ENCODE assay signal across 13 cellular contexts in the genomic region with DNA sequence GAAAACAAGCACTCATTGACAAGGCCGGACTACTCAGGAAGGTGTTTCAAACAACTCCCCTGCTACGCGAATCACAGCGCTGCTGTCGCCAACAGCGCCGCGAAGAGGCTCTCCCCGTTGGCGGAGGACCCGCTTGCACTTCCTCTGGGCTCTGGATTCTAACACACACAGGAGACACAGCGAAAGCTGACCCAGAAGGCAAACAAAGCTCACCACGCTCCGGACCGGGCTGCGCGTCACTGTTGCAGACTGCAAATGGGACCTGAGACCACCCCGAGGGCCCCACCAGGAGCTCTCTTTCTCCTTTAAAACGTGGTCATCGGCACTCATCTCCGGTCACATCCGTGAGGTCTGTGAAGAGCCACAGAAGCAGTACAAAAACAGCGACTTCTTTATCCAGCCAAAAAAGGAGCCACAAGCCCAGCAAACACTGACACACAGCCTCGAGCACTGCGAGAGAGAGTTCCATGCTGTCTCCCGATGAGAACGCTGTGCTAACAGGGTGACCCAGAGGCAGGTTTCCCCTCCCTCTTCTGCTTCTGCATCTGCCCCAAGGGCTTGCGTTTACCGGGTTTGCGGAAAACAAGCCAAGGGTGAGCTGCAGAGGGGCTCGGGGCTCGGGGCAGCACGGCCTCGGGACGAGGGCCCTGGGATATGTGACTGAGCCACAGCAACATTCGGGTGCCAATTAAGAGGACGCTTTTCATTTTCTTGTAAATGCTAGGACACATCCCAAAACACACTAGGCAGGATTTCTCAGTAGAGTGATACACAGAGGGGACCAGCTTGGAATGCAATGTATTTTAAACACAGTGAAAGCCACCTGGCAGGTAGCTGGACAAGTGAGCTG. TPM values are rescaled to one million over a fixed set of nuclear protein-coding genes. Genes with fewer than 3 reads are reported as not detected.
DNase-seq lines count a peak whose midpoint lies in the region; ATAC-seq, FAIRE-seq and TF ChIP-seq lines count a peak whose summit lies in the region.
"Had no signal": no experiment of that assay in that cellular context is flagged by ENCODE, and none has a peak within 500 bp of the region (broad histone marks: within the 10 kb centered on the region; RNA-seq: fewer than 3 reads in every experiment).

No MANE protein-coding gene starts in this region.

- H3K4me3 ChIP-seq in kidney (ENCODE audit: low read length in 2 of 2) (no peak overlapping the region), rectal smooth muscle tissue (ENCODE audit: low read length) (peak overlapping the region; percentile 47)
- no peak overlapping the region for H3K4me3 ChIP-seq in naive thymus-derived CD4-positive, alpha-beta T cell (ENCODE audit: low read length)

- H3K27me3 ChIP-seq in rectal smooth muscle tissue (ENCODE audit: control insufficient read depth, insufficient read depth, low read length): no peaks in the 10 kb centered on the region
- H3K27me3 ChIP-seq in naive thymus-derived CD4-positive, alpha-beta T cell (ENCODE audit: control insufficient read depth in 2 of 2, insufficient read depth in 2 of 2, low read length in 2 of 2): no peaks in the 10 kb centered on the region

- H3K36me3 Mint-ChIP-seq in naive thymus-derived CD4-positive, alpha-beta T cell: peaks cover 0 to 75% (median 39%) of the 10 kb centered on the region in 5 donors
- peaks cover 51% of the 10 kb centered on the region for H3K36me3 Mint-ChIP-seq in activated T-helper 2 cell treated with anti-CD3 and anti-CD28 coated beads, Interferon-gamma antibody, Interleukin-2, Interleukin-4, amounts not matched to agents 10 μg/mL and 5 μg/mL and 100 μg/mL, durations not matched to agents 14 hours and 24 hours and 36 hours (ENCODE audit: low read depth)

- POLR2A ChIA-PET in naive thymus-derived CD4-positive, alpha-beta T cell (lab: Charles Lee): no interaction called here

- H3K27ac Mint-ChIP-seq in naive thymus-derived CD4-positive, alpha-beta T cell: no peak overlapping the region
- H3K27ac Mint-ChIP-seq in activated T-helper 2 cell treated with anti-CD3 and anti-CD28 coated beads, Interferon-gamma antibody, Interleukin-2, Interleukin-4, amounts not matched to agents 10 μg/mL and 5 μg/mL and 100 μg/mL, durations not matched to agents 14 hours and 24 hours and 36 hours: no peak overlapping the region

- peaks cover 9 to 13% of the 10 kb centered on the region in 2 donors for H3K36me3 ChIP-seq in kidney (ENCODE audit: control insufficient read depth in 1 of 2, insufficient read depth in 2 of 2, low read length in 2 of 2)
- peaks cover 14% of the 10 kb centered on the region for H3K36me3 ChIP-seq in rectal smooth muscle tissue (ENCODE audit: control insufficient read depth, insufficient read depth, low read length)
- H3K36me3 ChIP-seq in naive thymus-derived CD4-positive, alpha-beta T cell (ENCODE audit: control insufficient read depth in 2 of 3, insufficient read depth in 3 of 3, low read length in 3 of 3): peaks cover 0 to 42% (median 0%) of the 10 kb centered on the region in 3 experiments

- no peaks in the 10 kb centered on the region for H3K4me1 ChIP-seq in kidney (ENCODE audit: control insufficient read depth in 1 of 2, insufficient read depth in 1 of 2, low read depth in 1 of 2, low read length in 2 of 2)
- peaks cover 19% of the 10 kb centered on the region for H3K4me1 ChIP-seq in rectal smooth muscle tissue (ENCODE audit: control insufficient read depth, insufficient read depth, low read length)
- H3K4me1 ChIP-seq in naive thymus-derived CD4-positive, alpha-beta T cell (ENCODE audit: control insufficient read depth in 2 of 2, insufficient read depth in 2 of 2, low read length in 2 of 2): no peaks in the 10 kb centered on the region

- H3K9me3 ChIP-seq in kidney (ENCODE audit: control insufficient read depth in 1 of 2, low read length in 2 of 2): no peaks in the 10 kb centered on the region
- no peaks in the 10 kb centered on the region for H3K9me3 ChIP-seq in naive thymus-derived CD4-positive, alpha-beta T cell (ENCODE audit: control insufficient read depth in 2 of 3, low read length in 3 of 3)

- no peaks in the 10 kb centered on the region for H3K9me3 Mint-ChIP-seq in naive thymus-derived CD4-positive, alpha-beta T cell
- H3K9me3 Mint-ChIP-seq in activated T-helper 2 cell treated with anti-CD3 and anti-CD28 coated beads, Interferon-gamma antibody, Interleukin-2, Interleukin-4, amounts not matched to agents 10 μg/mL and 5 μg/mL and 100 μg/mL, durations not matched to agents 14 hours and 24 hours and 36 hours: no peaks in the 10 kb centered on the region

- H3K4me3 Mint-ChIP-seq in naive thymus-derived CD4-positive, alpha-beta T cell: no peak overlapping the region
- no peak overlapping the region for H3K4me3 Mint-ChIP-seq in activated T-helper 2 cell treated with anti-CD3 and anti-CD28 coated beads, Interferon-gamma antibody, Interleukin-2, Interleukin-4, amounts not matched to agents 10 μg/mL and 5 μg/mL and 100 μg/mL, durations not matched to agents 14 hours and 24 hours and 36 hours (ENCODE audit: low read depth)

- H3K27ac ChIP-seq in angular gyrus (ENCODE audit: low read depth, low read length) (peak overlapping the region; percentile 78), kidney (ENCODE audit: low read depth in 2 of 2, low read length in 2 of 2) (no peak overlapping the region), rectal smooth muscle tissue (ENCODE audit: low read depth, low read length) (peak overlapping the region; percentile 92)
- H3K27ac ChIP-seq in naive thymus-derived CD4-positive, alpha-beta T cell (ENCODE audit: low read depth, low read length): no peak overlapping the region

- no peaks in the 10 kb centered on the region for H3K27me3 Mint-ChIP-seq in naive thymus-derived CD4-positive, alpha-beta T cell
- no peaks in the 10 kb centered on the region for H3K27me3 Mint-ChIP-seq in activated T-helper 2 cell treated with anti-CD3 and anti-CD28 coated beads, Interferon-gamma antibody, Interleukin-2, Interleukin-4, amounts not matched to agents 10 μg/mL and 5 μg/mL and 100 μg/mL, durations not matched to agents 14 hours and 24 hours and 36 hours (ENCODE audit: low read depth)

- ATAC-seq in GM21423 (IDR thresholded peaks at IDR 0.05; ENCODE audit: unreplicated experiment) (no peak), HG02852 (IDR thresholded peaks at IDR 0.05; ENCODE audit: unreplicated experiment) (no peak)
- no peak for ATAC-seq in naive thymus-derived CD4-positive, alpha-beta T cell

- H3K4me1 Mint-ChIP-seq in naive thymus-derived CD4-positive, alpha-beta T cell: peaks cover 5 to 19% (median 11%) of the 10 kb centered on the region in 7 donors
- peaks cover 27% of the 10 kb centered on the region for H3K4me1 Mint-ChIP-seq in activated T-helper 2 cell treated with anti-CD3 and anti-CD28 coated beads, Interferon-gamma antibody, Interleukin-2, Interleukin-4, amounts not matched to agents 10 μg/mL and 5 μg/mL and 100 μg/mL, durations not matched to agents 14 hours and 24 hours and 36 hours (ENCODE audit: low read depth)

- H3K9ac ChIP-seq in kidney (ENCODE audit: low read length in 2 of 2): no peak overlapping the region
- H3K9ac ChIP-seq in rectal smooth muscle tissue (ENCODE audit: low read length): no peak overlapping the region

- CTCF ChIA-PET in naive thymus-derived CD4-positive, alpha-beta T cell (lab: Charles Lee): interaction anchor here (0.6 kb wide), 1 partner anchor 16 kb away, joined by 3 read pairs; no protein-coding TSS in a partner anchor

- no peak for TF ChIP-seq CTCF in kidney (IDR thresholded peaks at IDR 0.05; ENCODE audit: borderline replicate concordance, extremely low read depth, insufficient read depth)

- intact Hi-C loops in kidney (cut with DNase I): no loop called here
- intact Hi-C loops in naive thymus-derived CD4-positive, alpha-beta T cell (cut with micrococcal nuclease): no loop called here
- intact Hi-C loops in activated T-helper 2 cell treated with anti-CD3 and anti-CD28 coated beads, Interferon-gamma antibody, Interleukin-2, Interleukin-4, amounts not matched to agents 10 μg/mL and 5 μg/mL and 100 μg/mL, durations not matched to agents 14 hours and 24 hours and 36 hours (cut with micrococcal nuclease): no loop called here

- no peak for FAIRE-seq in kidney (lab: Jason Lieb, UNC)
- FAIRE-seq: islet of Langerhans had no signal

- DNase-seq in Ammon's horn (ENCODE audit: low spot score) (peak; percentile 50), kidney (peak; percentile 79)
- no peak for DNase-seq in naive thymus-derived CD4-positive, alpha-beta T cell
- no peak for DNase-seq in activated T-helper 2 cell treated with anti-CD3 and anti-CD28 coated beads, Interferon-gamma antibody, Interleukin-2, Interleukin-4, amounts not matched to agents 10 μg/mL and 5 μg/mL and 100 μg/mL, durations not matched to agents 14 hours and 24 hours and 36 hours (ENCODE audit: low spot score)
- DNase-seq: activated gamma-delta T cell; effector CD8-positive, alpha-beta T cell; KG1; T-helper 9 cell had no signal

RNA-seq across cellular contexts. Expression of a gene that starts 41.3 kb away (rescaled TPM):
- total RNA-seq in kidney: 0.16 TPM
- polyA plus RNA-seq in kidney (ENCODE audit: insufficient read depth, low read depth, low replicate concordance): not detected
- total RNA-seq in naive thymus-derived CD4-positive, alpha-beta T cell: 1 to 10 TPM in 1 of 5 experiments, under 1 TPM in 4; 0.07 to 2.4 (median 0.80) TPM
- under 1 TPM; 0.07 to 0.13 TPM for polyA plus RNA-seq in naive thymus-derived CD4-positive, alpha-beta T cell
- total RNA-seq in activated T-helper 2 cell treated with anti-CD3 and anti-CD28 coated beads, Interferon-gamma antibody, Interleukin-2, Interleukin-4, amounts not matched to agents 10 μg/mL and 5 μg/mL and 100 μg/mL, durations not matched to agents 14 hours and 24 hours and 36 hours: 0.07 and 0.14 TPM in 2 replicates

Comparison
In these comparisons a context has a peak if more than half of its experiments do, and no peak if none do; other contexts are left out.
1. DNase-seq: peak in Ammon's horn (single experiment) and kidney (single experiment); none in naive thymus-derived CD4-positive, alpha-beta T cell (0 of 9) and activated T-helper 2 cell treated with anti-CD3 and anti-CD28 coated beads, Interferon-gamma antibody, Interleukin-2, Interleukin-4, amounts not matched to agents 10 μg/mL and 5 μg/mL and 100 μg/mL, durations not matched to agents 14 hours and 24 hours and 36 hours (single experiment).
2. H3K27ac ChIP-seq: peak in angular gyrus (single experiment) and rectal smooth muscle tissue (single experiment); none in kidney (0 of 2) and naive thymus-derived CD4-positive, alpha-beta T cell (single experiment).